Comparison of ENCODE assay signal across 1 cellular context in the genomic region with DNA sequence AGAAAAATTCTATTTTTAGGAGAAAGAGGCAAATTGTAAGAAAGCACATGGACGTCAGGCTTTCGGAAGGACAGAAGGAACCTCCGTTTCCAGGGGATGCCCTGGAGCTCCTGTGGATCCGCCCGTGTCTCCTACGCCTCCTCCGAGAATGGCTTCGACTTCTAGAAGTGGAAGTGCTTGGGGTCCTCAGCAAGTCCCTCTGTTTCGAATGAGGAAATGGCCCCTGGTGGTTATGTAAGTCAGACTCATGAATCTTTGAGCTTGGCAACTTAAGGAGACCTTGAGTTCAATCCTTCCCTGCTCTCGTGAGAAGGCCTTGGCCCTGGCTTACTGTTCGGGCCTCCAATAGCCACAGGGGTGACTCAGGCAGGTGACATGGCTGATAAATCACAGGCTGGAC.
TF ChIP-seq lines count a peak whose summit lies in the region.

No MANE protein-coding gene starts in this region.

TF ChIP-seq in HepG2, 621 proteins besides CTCF, POLR2A, EP300 and RAD21:
- TF ChIP-seq BHLHE40 (IDR thresholded peaks at IDR 0.05; ENCODE audit: low read length), result no peak
- no peak for TF ChIP-seq ZFY (CRISPR knock-in tag; IDR thresholded peaks at IDR 0.05)
- no peak for TF ChIP-seq TBP (CRISPR knock-in tag; IDR thresholded peaks at IDR 0.05)
- no peak for TF ChIP-seq ZFYVE20 (CRISPR knock-in tag; IDR thresholded peaks at IDR 0.05; ENCODE audit: borderline replicate concordance, low read depth)
- TF ChIP-seq, protein P1, sequence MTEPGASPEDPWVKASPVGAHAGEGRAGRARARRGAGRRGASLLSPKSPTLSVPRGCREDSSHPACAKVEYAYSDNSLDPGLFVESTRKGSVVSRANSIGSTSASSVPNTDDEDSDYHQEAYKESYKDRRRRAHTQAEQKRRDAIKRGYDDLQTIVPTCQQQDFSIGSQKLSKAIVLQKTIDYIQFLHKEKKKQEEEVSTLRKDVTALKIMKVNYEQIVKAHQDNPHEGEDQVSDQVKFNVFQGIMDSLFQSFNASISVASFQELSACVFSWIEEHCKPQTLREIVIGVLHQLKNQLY (CRISPR knock-in tag; IDR thresholded peaks at IDR 0.05), result no peak
- no peak for TF ChIP-seq MAFG (CRISPR knock-in tag; IDR thresholded peaks at IDR 0.05)
- TF ChIP-seq ZNF713 (CRISPR knock-in tag; IDR thresholded peaks at IDR 0.05), result no peak
- TF ChIP-seq HNRNPUL1 (IDR thresholded peaks at IDR 0.05; ENCODE audit: low read depth, low read length), result no peak
- TF ChIP-seq ZNF20 (CRISPR knock-in tag; IDR thresholded peaks at IDR 0.05), result no peak
- TF ChIP-seq ZNF850 (CRISPR knock-in tag; conservative IDR thresholded peaks at IDR 0.05), result no peak
- TF ChIP-seq, protein P2, sequence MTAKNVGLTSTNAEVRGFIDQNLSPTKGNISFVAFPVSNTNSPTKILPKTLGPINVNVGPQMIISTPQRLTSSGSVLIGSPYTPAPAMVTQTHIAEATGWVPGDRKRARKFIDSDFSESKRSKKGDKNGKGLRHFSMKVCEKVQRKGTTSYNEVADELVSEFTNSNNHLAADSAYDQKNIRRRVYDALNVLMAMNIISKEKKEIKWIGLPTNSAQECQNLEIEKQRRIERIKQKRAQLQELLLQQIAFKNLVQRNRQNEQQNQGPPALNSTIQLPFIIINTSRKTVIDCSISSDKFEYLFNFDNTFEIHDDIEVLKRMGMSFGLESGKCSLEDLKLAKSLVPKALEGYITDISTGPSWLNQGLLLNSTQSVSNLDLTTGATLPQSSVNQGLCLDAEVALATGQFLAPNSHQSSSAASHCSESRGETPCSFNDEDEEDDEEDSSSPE (CRISPR knock-in tag; IDR thresholded peaks at IDR 0.05), result no peak
- TF ChIP-seq KDM5B (CRISPR knock-in tag; IDR thresholded peaks at IDR 0.05; ENCODE audit: borderline replicate concordance), result no peak
- no peak for TF ChIP-seq MAFK (conservative IDR thresholded peaks at IDR 0.05 in 1 of 2, IDR thresholded peaks at IDR 0.05 in 1 of 2; ENCODE audit: low read length in 2 of 2)
- TF ChIP-seq, protein P3, sequence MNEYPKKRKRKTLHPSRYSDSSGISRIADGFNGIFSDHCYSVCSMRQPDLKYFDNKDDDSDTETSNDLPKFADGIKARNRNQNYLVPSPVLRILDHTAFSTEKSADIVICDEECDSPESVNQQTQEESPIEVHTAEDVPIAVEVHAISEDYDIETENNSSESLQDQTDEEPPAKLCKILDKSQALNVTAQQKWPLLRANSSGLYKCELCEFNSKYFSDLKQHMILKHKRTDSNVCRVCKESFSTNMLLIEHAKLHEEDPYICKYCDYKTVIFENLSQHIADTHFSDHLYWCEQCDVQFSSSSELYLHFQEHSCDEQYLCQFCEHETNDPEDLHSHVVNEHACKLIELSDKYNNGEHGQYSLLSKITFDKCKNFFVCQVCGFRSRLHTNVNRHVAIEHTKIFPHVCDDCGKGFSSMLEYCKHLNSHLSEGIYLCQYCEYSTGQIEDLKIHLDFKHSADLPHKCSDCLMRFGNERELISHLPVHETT (CRISPR knock-in tag; conservative IDR thresholded peaks at IDR 0.05), result no peak
- TF ChIP-seq, protein P4, sequence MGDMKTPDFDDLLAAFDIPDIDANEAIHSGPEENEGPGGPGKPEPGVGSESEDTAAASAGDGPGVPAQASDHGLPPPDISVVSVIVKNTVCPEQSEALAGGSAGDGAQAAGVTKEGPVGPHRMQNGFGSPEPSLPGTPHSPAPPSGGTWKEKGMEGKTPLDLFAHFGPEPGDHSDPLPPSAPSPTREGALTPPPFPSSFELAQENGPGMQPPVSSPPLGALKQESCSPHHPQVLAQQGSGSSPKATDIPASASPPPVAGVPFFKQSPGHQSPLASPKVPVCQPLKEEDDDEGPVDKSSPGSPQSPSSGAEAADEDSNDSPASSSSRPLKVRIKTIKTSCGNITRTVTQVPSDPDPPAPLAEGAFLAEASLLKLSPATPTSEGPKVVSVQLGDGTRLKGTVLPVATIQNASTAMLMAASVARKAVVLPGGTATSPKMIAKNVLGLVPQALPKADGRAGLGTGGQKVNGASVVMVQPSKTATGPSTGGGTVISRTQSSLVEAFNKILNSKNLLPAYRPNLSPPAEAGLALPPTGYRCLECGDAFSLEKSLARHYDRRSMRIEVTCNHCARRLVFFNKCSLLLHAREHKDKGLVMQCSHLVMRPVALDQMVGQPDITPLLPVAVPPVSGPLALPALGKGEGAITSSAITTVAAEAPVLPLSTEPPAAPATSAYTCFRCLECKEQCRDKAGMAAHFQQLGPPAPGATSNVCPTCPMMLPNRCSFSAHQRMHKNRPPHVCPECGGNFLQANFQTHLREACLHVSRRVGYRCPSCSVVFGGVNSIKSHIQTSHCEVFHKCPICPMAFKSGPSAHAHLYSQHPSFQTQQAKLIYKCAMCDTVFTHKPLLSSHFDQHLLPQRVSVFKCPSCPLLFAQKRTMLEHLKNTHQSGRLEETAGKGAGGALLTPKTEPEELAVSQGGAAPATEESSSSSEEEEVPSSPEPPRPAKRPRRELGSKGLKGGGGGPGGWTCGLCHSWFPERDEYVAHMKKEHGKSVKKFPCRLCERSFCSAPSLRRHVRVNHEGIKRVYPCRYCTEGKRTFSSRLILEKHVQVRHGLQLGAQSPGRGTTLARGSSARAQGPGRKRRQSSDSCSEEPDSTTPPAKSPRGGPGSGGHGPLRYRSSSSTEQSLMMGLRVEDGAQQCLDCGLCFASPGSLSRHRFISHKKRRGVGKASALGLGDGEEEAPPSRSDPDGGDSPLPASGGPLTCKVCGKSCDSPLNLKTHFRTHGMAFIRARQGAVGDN (CRISPR knock-in tag; IDR thresholded peaks at IDR 0.05), result no peak
- no peak for TF ChIP-seq ZNF251 (CRISPR knock-in tag; IDR thresholded peaks at IDR 0.05)
